Comparison of ENCODE assay signal across 8 cellular contexts in the genomic region with DNA sequence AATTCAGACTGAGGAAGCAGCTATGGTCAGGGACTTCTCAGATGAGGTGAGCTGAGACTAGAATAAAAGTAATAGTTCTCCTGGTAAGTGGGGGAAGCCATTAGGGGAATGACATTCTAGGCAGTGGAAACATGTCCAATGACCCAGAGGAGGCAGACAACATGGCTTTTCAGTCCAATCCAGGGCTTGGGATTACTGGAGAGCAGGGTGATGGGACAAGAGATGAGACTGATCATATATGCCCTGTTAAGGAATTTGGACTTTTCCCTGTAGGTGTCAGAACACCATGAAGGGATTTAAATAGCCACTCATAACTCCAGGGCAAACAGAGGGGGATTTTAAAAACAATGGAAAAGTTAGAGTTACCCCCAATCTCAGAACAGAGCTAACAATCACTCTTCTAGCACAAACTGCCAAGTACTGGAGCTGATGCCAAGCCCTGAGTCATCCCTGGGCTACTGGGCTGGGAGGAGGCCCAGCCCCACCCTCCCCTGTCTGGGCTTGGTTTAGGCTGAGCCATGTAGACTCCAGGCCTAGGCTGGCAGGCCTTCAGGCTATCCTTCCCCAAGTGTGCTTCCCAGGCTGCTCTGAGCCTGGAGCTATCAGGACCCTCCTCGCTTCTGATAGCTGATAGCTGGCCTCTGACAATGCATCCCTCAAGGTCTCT. TPM values are rescaled to one million over a fixed set of nuclear protein-coding genes. Genes with fewer than 3 reads are reported as not detected.
DNase-seq lines count a peak whose midpoint lies in the region; ATAC-seq, FAIRE-seq and TF ChIP-seq lines count a peak whose summit lies in the region.

No MANE protein-coding gene starts in this region.

- peak in 1 of 2 donors; percentile 56 for TF ChIP-seq EP300 in tibial nerve (IDR thresholded peaks at IDR 0.05)

- DNase-seq in ACHN (peak; percentile 63), LHCN-M2 (ENCODE audit: low read depth) (peak; percentile 78), bronchial epithelial cell (ENCODE audit: low read depth) (peak; percentile 86), lower leg skin (ENCODE audit: low spot score in 2 of 2) (peak; percentile 80 to 96), tibial nerve (ENCODE audit: low spot score in 2 of 2) (peak; percentile 73 to 82), NCI-H774 (lab: John Stamatoyannopoulos, UW) (no peak), NCI-H2107 treated with DMSO at 0.1 percent for 48 hours (lab: John Stamatoyannopoulos, UW; ENCODE audit: unreplicated experiment) (no peak)

- no peaks in the 10 kb centered on the region for H3K27me3 ChIP-seq in bronchial epithelial cell (ENCODE audit: control insufficient read depth, insufficient read depth, low read length)
- no peaks in the 10 kb centered on the region for H3K27me3 ChIP-seq in tibial nerve

- no peaks in the 10 kb centered on the region for H3K9me3 ChIP-seq in tibial nerve

- peak overlapping the region; percentile 40 to 89 (median 66) for H3K27ac ChIP-seq in tibial nerve

- peak; percentile 77 for FAIRE-seq in bronchial epithelial cell (lab: Jason Lieb, UNC)

- H3K36me3 ChIP-seq in bronchial epithelial cell (ENCODE audit: control insufficient read depth, insufficient read depth, low read length) (no peaks in the 10 kb centered on the region), tibial nerve (no peaks in the 10 kb centered on the region)

- peaks cover 0 to 27% (median 16%) of the 10 kb centered on the region in 4 donors for H3K4me1 ChIP-seq in tibial nerve

- TF ChIP-seq POLR2A in lower leg skin (IDR thresholded peaks at IDR 0.05) (no peak), tibial nerve (IDR thresholded peaks at IDR 0.05) (no peak)

- in situ Hi-C loops in ACHN (cut with HindIII; ENCODE audit: low pct_ligation_motif_present, low pct_unique_long_range_greater_than_20kb, low sequenced_read_pairs) = no loop called here

- ATAC-seq in HG03432 (IDR thresholded peaks at IDR 0.05; ENCODE audit: unreplicated experiment) = no peak

- TF ChIP-seq CTCF in bronchial epithelial cell (IDR thresholded peaks at IDR 0.05; ENCODE audit: insufficient read depth, low read length, severe bottlenecking) = no peak
- no peak for TF ChIP-seq CTCF in lower leg skin (IDR thresholded peaks at IDR 0.05)
- no peak for TF ChIP-seq CTCF in tibial nerve (IDR thresholded peaks at IDR 0.05)

- H3K4me3 ChIP-seq in bronchial epithelial cell (ENCODE audit: low read depth, low read length) = no peak overlapping the region
- H3K4me3 ChIP-seq in lower leg skin (ENCODE audit: low read depth, poor library complexity, severe bottlenecking) = no peak overlapping the region
- no peak overlapping the region for H3K4me3 ChIP-seq in tibial nerve

- intact Hi-C loops in lower leg skin (cut with DNase I; ENCODE audit: low total_unique reads) = no loop called here

- WGBS in lower leg skin, 2 donors = 14 to 27% methylated on average over 1 of the region's 1 CpG
- 43 to 59% methylated on average over 1 of the region's 1 CpG for WGBS in tibial nerve, 2 donors

RNA-seq across cellular contexts. Expression of a gene that starts 22.7 kb away (rescaled TPM):
- 326 and 341 TPM in 2 replicates for total RNA-seq in LHCN-M2 (2014; rRNA removed)
- polyA plus RNA-seq in LHCN-M2 (2012) = 453 TPM
- 63.2 and 86.1 TPM in 2 replicates for total RNA-seq in bronchial epithelial cell
- 100 to 1,000 TPM; 108 to 180 (median 120) TPM for total RNA-seq in lower leg skin
- total RNA-seq in tibial nerve = 100 to 1,000 TPM; 215 to 284 (median 258) TPM

Comparison
In these comparisons a context has a peak if more than half of its experiments do, and no peak if none do; other contexts are left out.
1. DNase-seq: peak in ACHN (single experiment), LHCN-M2 (single experiment), bronchial epithelial cell (single experiment), lower leg skin (2 of 2) and tibial nerve (2 of 2); none in NCI-H774 (single experiment) and NCI-H2107 treated with DMSO at 0.1 percent for 48 hours (single experiment).